34 cellular contexts compared by ENCODE assay signal in the genomic region with DNA sequence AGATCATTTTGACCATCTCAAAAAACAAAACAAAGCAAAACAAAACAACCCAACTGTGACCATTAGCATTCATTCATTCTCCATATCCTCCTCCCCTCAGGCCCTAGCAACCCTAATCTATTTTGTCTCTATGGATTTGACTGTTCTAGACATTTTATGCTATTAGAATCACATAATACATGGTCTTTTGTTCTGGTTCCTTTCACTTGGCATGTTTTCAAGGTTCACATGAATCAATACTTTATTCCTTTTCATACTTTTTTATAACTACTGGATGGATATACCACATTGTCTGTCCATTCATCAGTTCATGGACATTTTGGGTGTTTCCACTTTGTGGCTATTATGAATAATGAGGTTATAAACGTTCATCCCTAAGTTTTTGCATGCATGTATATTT.
"Had no signal": no experiment of that assay in that cellular context is flagged by ENCODE, and none has a peak within 500 bp of the region (broad histone marks: within the 10 kb centered on the region; RNA-seq: fewer than 3 reads in every experiment).

No MANE protein-coding gene starts in this region.

- H3K4me3 ChIP-seq: MG63 had no signal

- H3K27me3 ChIP-seq: MG63 had no signal

- H3K36me3 ChIP-seq: MG63 had no signal

- DNase-seq: Karpas-422, Kasumi-1, MG63, MM.1S, MV-4-11, NCI-H1048, NCI-H1092, NCI-H1092 treated with DMSO at 0.1 percent for 48 hours, NCI-H1105, NCI-H1105 treated with DMSO at 0.1 percent for 48 hours, NCI-H1417, NCI-H1417 treated with DMSO at 0.1 percent for 48 hours, NCI-H1436, NCI-H1436 treated with DMSO at 0.1 percent for 48 hours, NCI-H146, NCI-H1694, NCI-H1694 treated with DMSO at 0.1 percent for 48 hours, NCI-H187, NCI-H187 treated with DMSO at 0.1 percent for 48 hours, NCI-H2029, NCI-H2029 treated with DMSO at 0.1 percent for 48 hours, NCI-H2081, NCI-H2081 treated with DMSO at 0.1 percent for 48 hours, NCI-H2107, NCI-H2171, NCI-H2171 treated with DMSO at 0.1 percent for 48 hours, NCI-H2227 treated with DMSO at 0.1 percent for 48 hours, NCI-H226, NCI-H345, NCI-H446, NCI-H446 treated with DMSO at 0.1 percent for 48 hours, NCI-H510A, NCI-H510A treated with DMSO at 0.1 percent for 48 hours, NCI-H524 had no signal
